ENCODE assay signal across 25 cellular contexts in the genomic region with DNA sequence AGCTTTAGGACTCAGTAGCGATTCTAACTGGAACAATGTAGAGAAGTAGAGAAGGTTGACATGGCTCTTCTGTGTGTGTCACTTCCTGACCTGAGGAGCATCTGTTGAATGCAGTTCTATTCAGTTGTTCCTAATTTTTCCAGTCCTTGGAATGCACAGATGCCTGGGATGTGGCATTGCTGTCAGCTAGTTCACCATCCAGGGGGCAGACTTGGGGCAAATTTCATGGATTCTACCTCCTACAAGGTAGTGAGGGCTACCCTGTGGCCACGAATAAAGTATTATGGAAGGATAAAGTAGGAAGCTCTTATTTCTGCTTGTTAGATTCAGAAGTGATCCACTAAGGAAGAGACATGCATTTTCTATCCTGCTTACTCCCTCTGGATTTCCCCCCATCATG.
"Had no signal": no experiment of that assay in that cellular context is flagged by ENCODE, and none has a peak within 500 bp of the region (broad histone marks: within the 10 kb centered on the region; RNA-seq: fewer than 3 reads in every experiment).

No MANE protein-coding gene starts in this region.

- H3K9ac ChIP-seq: SK-N-SH had no signal

- H3K4me2 ChIP-seq: SK-N-SH had no signal

- H3K4me1 ChIP-seq: adrenal gland had no signal

- H3K27ac ChIP-seq: adrenal gland, WERI-Rb-1 had no signal

- H3K27ac Mint-ChIP-seq: activated CD8-positive, alpha-beta T cell treated with anti-CD3 and anti-CD28 coated beads for 36 hours; activated naive CD8-positive, alpha-beta T cell treated with anti-CD3 and anti-CD28 coated beads, Interleukin-2, amount 10 ng/mL, durations not matched to agents 7 days and 5 days had no signal

- H3K36me3 Mint-ChIP-seq: activated naive CD8-positive, alpha-beta T cell treated with anti-CD3 and anti-CD28 coated beads, Interleukin-2, amount 10 ng/mL, durations not matched to agents 7 days and 5 days had no signal

- ATAC-seq: activated CD4-positive, CD25-positive, alpha-beta regulatory T cell treated with anti-CD3 and anti-CD28 coated beads, Interleukin-2, amount 50 U/mL, for 24 hours; activated CD8-positive, alpha-beta T cell treated with anti-CD3 and anti-CD28 coated beads for 36 hours; Panc1 had no signal

- H3K36me3 ChIP-seq: adrenal gland, WERI-Rb-1 had no signal

- DNase-seq: activated CD4-positive, alpha-beta T cell treated with anti-CD3 and anti-CD28 coated beads for 4 hours; activated CD8-positive, alpha-beta memory T cell treated with anti-CD3 and anti-CD28 coated beads, Interleukin-2, amount 50 U/mL, for 4 hours; activated CD8-positive, alpha-beta T cell treated with anti-CD3 and anti-CD28 coated beads for 36 hours; activated naive CD4-positive, alpha-beta T cell treated with anti-CD3 and anti-CD28 coated beads, Interleukin-2, amount 50 U/mL, for 16 hours; activated naive CD8-positive, alpha-beta T cell treated with anti-CD3 and anti-CD28 coated beads, Interleukin-2, amount 10 ng/mL, durations not matched to agents 7 days and 5 days; activated T-cell treated with anti-CD3 and anti-CD28 coated beads, Interleukin-2, amount 50 U/mL, for 1 hour; adrenal gland; anterior cingulate cortex; cerebellar nuclear complex; MM.1S; NCI-H1105; NCI-H1436; NCI-H1694 treated with DMSO at 0.1 percent for 48 hours; NCI-H2029 treated with DMSO at 0.1 percent for 48 hours; NCI-H345; NCI-H510A; NCI-H69; NK-92 treated with Interleukin-12 subunit alpha and Interleukin-12 subunit beta, amount 100 ng/mL, for 24 hours; OCI-M1; RPMI8226; SK-N-SH; T-helper 1 cell; WERI-Rb-1 had no signal

- H3K9me3 Mint-ChIP-seq: activated CD8-positive, alpha-beta T cell treated with anti-CD3 and anti-CD28 coated beads for 36 hours; activated naive CD8-positive, alpha-beta T cell treated with anti-CD3 and anti-CD28 coated beads, Interleukin-2, amount 10 ng/mL, durations not matched to agents 7 days and 5 days had no signal

- H3K4me1 Mint-ChIP-seq: activated naive CD8-positive, alpha-beta T cell treated with anti-CD3 and anti-CD28 coated beads, Interleukin-2, amount 10 ng/mL, durations not matched to agents 7 days and 5 days had no signal

- H3K4me3 ChIP-seq: adrenal gland had no signal

- H3K27me3 ChIP-seq: adrenal gland had no signal

- H3K9me3 ChIP-seq: adrenal gland, SK-N-SH had no signal

- H3K27me3 Mint-ChIP-seq: activated CD8-positive, alpha-beta T cell treated with anti-CD3 and anti-CD28 coated beads for 36 hours; activated naive CD8-positive, alpha-beta T cell treated with anti-CD3 and anti-CD28 coated beads, Interleukin-2, amount 10 ng/mL, durations not matched to agents 7 days and 5 days had no signal

- H3K4me3 Mint-ChIP-seq: activated CD8-positive, alpha-beta T cell treated with anti-CD3 and anti-CD28 coated beads for 36 hours; activated naive CD8-positive, alpha-beta T cell treated with anti-CD3 and anti-CD28 coated beads, Interleukin-2, amount 10 ng/mL, durations not matched to agents 7 days and 5 days had no signal
